Comparison of ENCODE assay signal across 20 cellular contexts in the genomic region with DNA sequence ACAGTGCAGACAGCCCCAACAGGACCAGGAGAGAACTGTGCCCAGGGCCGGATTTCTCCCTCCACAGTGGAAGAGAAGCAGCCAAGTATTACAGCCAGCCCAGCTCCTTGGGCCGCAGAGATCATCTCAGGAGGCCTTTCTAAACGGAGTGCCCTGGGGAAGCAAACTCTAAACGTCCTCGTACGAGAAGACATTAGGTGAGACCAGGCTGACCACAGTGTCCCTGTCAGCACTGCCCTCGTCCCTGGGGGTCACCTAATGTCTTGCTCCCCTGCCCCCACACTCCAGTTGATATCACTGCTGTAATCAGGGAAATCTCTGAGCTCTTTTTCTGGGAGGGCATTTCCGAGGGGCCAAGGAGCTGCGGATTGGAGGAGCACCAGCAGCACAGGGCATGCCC. TPM values are rescaled to one million over a fixed set of nuclear protein-coding genes. Genes with fewer than 3 reads are reported as not detected.
DNase-seq lines count a peak whose midpoint lies in the region; ATAC-seq and TF ChIP-seq lines count a peak whose summit lies in the region.
"Had no signal": no experiment of that assay in that cellular context is flagged by ENCODE, and none has a peak within 500 bp of the region (broad histone marks: within the 10 kb centered on the region; RNA-seq: fewer than 3 reads in every experiment).

No MANE protein-coding gene starts in this region.

- peaks cover 8% of the 10 kb centered on the region for H3F3A ChIP-seq in neural cell (ENCODE audit: insufficient read depth, low read length, poor library complexity, severe bottlenecking)
- H3F3A ChIP-seq in GM23248 (ENCODE audit: insufficient read depth): 0 out of 2 replicates have a peak, but pooled peaks cover 16% of the 10 kb centered on the region

- H3K27ac ChIP-seq in right cardiac atrium (ENCODE audit: low read length) (no peak overlapping the region), neural cell (ENCODE audit: low read length) (peak overlapping the region; percentile 97), osteoblast (ENCODE audit: low read depth, low read length) (no peak overlapping the region), GM23248 (no peak overlapping the region)
- H3K27ac ChIP-seq: A549; BLaER1 treated with 17β-estradiol and CSF1 and Interleukin-3, amounts not matched to agents 10 nM and 100 nM had no signal

- no peaks in the 10 kb centered on the region for H3K9me3 ChIP-seq in right cardiac atrium (ENCODE audit: control insufficient read depth, low read length)
- H3K9me3 ChIP-seq in neural cell (ENCODE audit: low read length): no peaks in the 10 kb centered on the region
- H3K9me3 ChIP-seq in osteoblast (ENCODE audit: low read depth, low read length): no peaks in the 10 kb centered on the region
- no peaks in the 10 kb centered on the region for H3K9me3 ChIP-seq in GM23248 (ENCODE audit: low read depth)
- H3K9me3 ChIP-seq: A549; BE2C; BLaER1 treated with 17β-estradiol and CSF1 and Interleukin-3, amounts not matched to agents 10 nM and 100 nM had no signal

- ATAC-seq in right cardiac atrium: no peak
- no peak for ATAC-seq in Right ventricle myocardium superior (ENCODE audit: poor library complexity)
- ATAC-seq: A549 had no signal

- H3K79me2 ChIP-seq in neural cell (replicated peaks; ENCODE audit: insufficient read depth, low read length): no peaks in the 10 kb centered on the region
- peaks cover 26% of the 10 kb centered on the region for H3K79me2 ChIP-seq in osteoblast (ENCODE audit: insufficient read depth, low read length)
- H3K79me2 ChIP-seq in GM23248 (ENCODE audit: insufficient read depth): peaks cover 19% of the 10 kb centered on the region; the same call in 1 of the 2 replicates

- no peak for TF ChIP-seq CTCF in neural cell (IDR thresholded peaks at IDR 0.05; ENCODE audit: poor library complexity, severe bottlenecking)
- TF ChIP-seq CTCF in osteoblast (IDR thresholded peaks at IDR 0.05; ENCODE audit: extremely low read depth, low read depth, low read length): no peak

- TF ChIP-seq EP300 in neural cell (conservative IDR thresholded peaks at IDR 0.05; ENCODE audit: poor library complexity, severe bottlenecking): no peak

- no peaks in the 10 kb centered on the region for H3K9me2 ChIP-seq in neural cell (ENCODE audit: insufficient read depth, low read length)
- no peaks in the 10 kb centered on the region for H3K9me2 ChIP-seq in GM23248 (ENCODE audit: insufficient read depth)

- in situ Hi-C loops in GM23248 (cut with MboI): no loop called here

- H3K36me3 ChIP-seq in neural cell (ENCODE audit: insufficient read depth, low read length): no peaks in the 10 kb centered on the region
- H3K36me3 ChIP-seq in osteoblast (ENCODE audit: insufficient read depth, low read length): peaks cover 78% of the 10 kb centered on the region
- peaks cover 56% of the 10 kb centered on the region for H3K36me3 ChIP-seq in GM23248 (ENCODE audit: low read depth)

- H3K4me3 ChIP-seq in right cardiac atrium (ENCODE audit: low read length) (no peak overlapping the region), neural cell (ENCODE audit: low read length) (no peak overlapping the region), osteoblast (ENCODE audit: insufficient read depth, low read length) (no peak overlapping the region), GM23248 (no peak overlapping the region)
- H3K4me3 ChIP-seq: A549; BLaER1 treated with 17β-estradiol and CSF1 and Interleukin-3, amounts not matched to agents 10 nM and 100 nM had no signal

- H4K20me1 ChIP-seq in neural cell (ENCODE audit: insufficient read depth) (no peaks in the 10 kb centered on the region), osteoblast (ENCODE audit: insufficient read depth, low read length) (peaks cover 60% of the 10 kb centered on the region), GM23248 (ENCODE audit: insufficient read depth) (no peaks in the 10 kb centered on the region)

- 79% methylated on average over 9 of the region's 9 CpGs for WGBS in right cardiac atrium
- 82 to 92% methylated on average over 9 of the region's 9 CpGs for WGBS in GM23248 (ENCODE audit: low coverage in 1 of 2, low lambda C conversion rate in 2 of 2, missing lambda C conversion rate in 2 of 2), 2 experiments

- H2AFZ ChIP-seq in neural cell (ENCODE audit: low read depth, low read length) (no peak overlapping the region), osteoblast (ENCODE audit: low read length) (no peak overlapping the region), GM23248 (no peak overlapping the region)

- H3K4me1 ChIP-seq in right cardiac atrium (ENCODE audit: control insufficient read depth, insufficient read depth, low read length) (no peaks in the 10 kb centered on the region), osteoblast (ENCODE audit: insufficient read depth, low read length) (no peaks in the 10 kb centered on the region), GM23248 (ENCODE audit: insufficient read depth) (no peaks in the 10 kb centered on the region)
- H3K4me1 ChIP-seq: A549 had no signal

- H3K4me2 ChIP-seq in neural cell (ENCODE audit: low read length) (no peak overlapping the region), osteoblast (ENCODE audit: insufficient read depth, low read length) (no peak overlapping the region), GM23248 (ENCODE audit: unreplicated experiment) (no peak overlapping the region)
- H3K4me2 ChIP-seq: A549 had no signal

- no peak overlapping the region for H3K9ac ChIP-seq in neural cell (ENCODE audit: low read length)
- H3K9ac ChIP-seq in GM23248: no peak overlapping the region

- intact Hi-C loops in right cardiac atrium (cut with DNase I) (no loop called here), Right ventricle myocardium superior (cut with DNase I) (no loop called here)

- DNase-seq in right cardiac atrium: peak in 2 of 3 donors; percentile 16 to 37
- no peak for DNase-seq in Right ventricle myocardium superior
- DNase-seq in osteoblast (ENCODE audit: insufficient read length, low spot score, missing footprints): peak; percentile 66
- DNase-seq in D341Med (ENCODE audit: low spot score): no peak
- DNase-seq in NCI-H1694 (lab: John Stamatoyannopoulos, UW): no peak
- DNase-seq in GM23248: no peak
- DNase-seq: 8988T; ACHN; AML-193; CD4-positive, alpha-beta T cell; CD8-positive, alpha-beta memory T cell; DND-41; H7; HCEC 1CT had no signal

- TF ChIP-seq RAD21 in neural cell (conservative IDR thresholded peaks at IDR 0.05): no peak

- H3K27me3 ChIP-seq in right cardiac atrium (ENCODE audit: control insufficient read depth, insufficient read depth) (no peaks in the 10 kb centered on the region), neural cell (ENCODE audit: insufficient read depth, low read depth, low read length) (no peaks in the 10 kb centered on the region), osteoblast (ENCODE audit: insufficient read depth, low read length) (no peaks in the 10 kb centered on the region), GM23248 (replicated peaks; ENCODE audit: insufficient read depth) (no peaks in the 10 kb centered on the region)
- H3K27me3 ChIP-seq: BE2C; BLaER1 treated with 17β-estradiol and CSF1 and Interleukin-3, amounts not matched to agents 10 nM and 100 nM had no signal

TF ChIP-seq in neural cell, 6 proteins besides CTCF, POLR2A, EP300 and RAD21 (continues in another document):
- TF ChIP-seq EZH2 (IDR thresholded peaks at IDR 0.05; ENCODE audit: borderline replicate concordance, insufficient read depth, low read length, poor library complexity, severe bottlenecking) (no peak), SMC3 (conservative IDR thresholded peaks at IDR 0.05; ENCODE audit: poor library complexity) (no peak)
- TF ChIP-seq, protein P1, sequence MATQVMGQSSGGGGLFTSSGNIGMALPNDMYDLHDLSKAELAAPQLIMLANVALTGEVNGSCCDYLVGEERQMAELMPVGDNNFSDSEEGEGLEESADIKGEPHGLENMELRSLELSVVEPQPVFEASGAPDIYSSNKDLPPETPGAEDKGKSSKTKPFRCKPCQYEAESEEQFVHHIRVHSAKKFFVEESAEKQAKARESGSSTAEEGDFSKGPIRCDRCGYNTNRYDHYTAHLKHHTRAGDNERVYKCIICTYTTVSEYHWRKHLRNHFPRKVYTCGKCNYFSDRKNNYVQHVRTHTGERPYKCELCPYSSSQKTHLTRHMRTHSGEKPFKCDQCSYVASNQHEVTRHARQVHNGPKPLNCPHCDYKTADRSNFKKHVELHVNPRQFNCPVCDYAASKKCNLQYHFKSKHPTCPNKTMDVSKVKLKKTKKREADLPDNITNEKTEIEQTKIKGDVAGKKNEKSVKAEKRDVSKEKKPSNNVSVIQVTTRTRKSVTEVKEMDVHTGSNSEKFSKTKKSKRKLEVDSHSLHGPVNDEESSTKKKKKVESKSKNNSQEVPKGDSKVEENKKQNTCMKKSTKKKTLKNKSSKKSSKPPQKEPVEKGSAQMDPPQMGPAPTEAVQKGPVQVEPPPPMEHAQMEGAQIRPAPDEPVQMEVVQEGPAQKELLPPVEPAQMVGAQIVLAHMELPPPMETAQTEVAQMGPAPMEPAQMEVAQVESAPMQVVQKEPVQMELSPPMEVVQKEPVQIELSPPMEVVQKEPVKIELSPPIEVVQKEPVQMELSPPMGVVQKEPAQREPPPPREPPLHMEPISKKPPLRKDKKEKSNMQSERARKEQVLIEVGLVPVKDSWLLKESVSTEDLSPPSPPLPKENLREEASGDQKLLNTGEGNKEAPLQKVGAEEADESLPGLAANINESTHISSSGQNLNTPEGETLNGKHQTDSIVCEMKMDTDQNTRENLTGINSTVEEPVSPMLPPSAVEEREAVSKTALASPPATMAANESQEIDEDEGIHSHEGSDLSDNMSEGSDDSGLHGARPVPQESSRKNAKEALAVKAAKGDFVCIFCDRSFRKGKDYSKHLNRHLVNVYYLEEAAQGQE (IDR thresholded peaks at IDR 0.05; ENCODE audit: borderline replicate concordance): no peak

RNA-seq across cellular contexts. Expression of a gene that starts 6.5 kb away (rescaled TPM):
- not detected for total RNA-seq in right cardiac atrium
- 0.05 TPM for polyA plus RNA-seq in right cardiac atrium
- total RNA-seq in Right ventricle myocardium superior: not detected
- polyA plus RNA-seq in neural cell: not detected in 2 replicates
- not detected in 2 replicates for polyA minus RNA-seq in neural cell
- not detected in 2 replicates for total RNA-seq in osteoblast
- total RNA-seq in GM23248 (2014; rRNA removed; shearing (Covaris generic)): not detected in 2 replicates
- 0.18 and 0.53 TPM in 2 replicates for polyA plus RNA-seq in GM23248 (2016; fragmentation: Nextera tagmentation; extraction: Ambion mirVana)
- total RNA-seq: CD4-positive, alpha-beta T cell; CD8-positive, alpha-beta memory T cell; H1; H7 had no signal
- polyA plus RNA-seq: A549; CD8-positive, alpha-beta memory T cell; H1 had no signal

RNA-seq across cellular contexts. Expression of a gene that starts 48.9 kb away (rescaled TPM):
- total RNA-seq in right cardiac atrium (1 to 10 TPM in 1 of 4 donors, under 1 TPM in 3; 0.20 to 2.2 (median 0.35) TPM), Right ventricle myocardium superior (0.59 TPM), osteoblast (5.1 and 5.3 TPM in 2 replicates)
- polyA plus RNA-seq in right cardiac atrium (1.2 TPM), neural cell (1.6 and 2.7 TPM in 2 replicates), GM23248 (2016; fragmentation: Nextera tagmentation; extraction: Ambion mirVana) (21.4 and 23.7 TPM in 2 replicates)
- polyA minus RNA-seq in neural cell: 2.1 and 3.2 TPM in 2 replicates
- total RNA-seq in GM23248 (2014; rRNA removed; shearing (Covaris generic)): 20.2 and 20.9 TPM in 2 replicates
- total RNA-seq: CD4-positive, alpha-beta T cell; CD8-positive, alpha-beta memory T cell had no signal
- polyA plus RNA-seq: CD14-positive monocyte; CD8-positive, alpha-beta memory T cell had no signal

RNA-seq across cellular contexts. Expression of a gene that starts 55.1 kb away (rescaled TPM):
- total RNA-seq in right cardiac atrium: 10 to 100 TPM; 32.9 to 48.2 (median 41.9) TPM
- polyA plus RNA-seq in right cardiac atrium: 21.7 TPM
- total RNA-seq in Right ventricle myocardium superior: 31.5 TPM
- 18.5 and 24.0 TPM in 2 replicates for polyA plus RNA-seq in neural cell
- 69.6 and 70.4 TPM in 2 replicates for polyA minus RNA-seq in neural cell
- 92.2 and 94.8 TPM in 2 replicates for total RNA-seq in osteoblast
- 66.1 and 68.2 TPM in 2 replicates for total RNA-seq in GM23248 (2014; rRNA removed; shearing (Covaris generic))
- polyA plus RNA-seq in GM23248 (2016; fragmentation: Nextera tagmentation; extraction: Ambion mirVana): 22.0 and 22.9 TPM in 2 replicates

Comparison
In these comparisons a context has a peak if more than half of its experiments do, and no peak if none do; other contexts are left out.
1. DNase-seq: peak in right cardiac atrium (2 of 3) and osteoblast (single experiment); none in Right ventricle myocardium superior (single experiment), D341Med (single experiment), NCI-H1694 (single experiment) and GM23248 (single experiment).